1 cellular context compared by ENCODE assay signal in the genomic region with DNA sequence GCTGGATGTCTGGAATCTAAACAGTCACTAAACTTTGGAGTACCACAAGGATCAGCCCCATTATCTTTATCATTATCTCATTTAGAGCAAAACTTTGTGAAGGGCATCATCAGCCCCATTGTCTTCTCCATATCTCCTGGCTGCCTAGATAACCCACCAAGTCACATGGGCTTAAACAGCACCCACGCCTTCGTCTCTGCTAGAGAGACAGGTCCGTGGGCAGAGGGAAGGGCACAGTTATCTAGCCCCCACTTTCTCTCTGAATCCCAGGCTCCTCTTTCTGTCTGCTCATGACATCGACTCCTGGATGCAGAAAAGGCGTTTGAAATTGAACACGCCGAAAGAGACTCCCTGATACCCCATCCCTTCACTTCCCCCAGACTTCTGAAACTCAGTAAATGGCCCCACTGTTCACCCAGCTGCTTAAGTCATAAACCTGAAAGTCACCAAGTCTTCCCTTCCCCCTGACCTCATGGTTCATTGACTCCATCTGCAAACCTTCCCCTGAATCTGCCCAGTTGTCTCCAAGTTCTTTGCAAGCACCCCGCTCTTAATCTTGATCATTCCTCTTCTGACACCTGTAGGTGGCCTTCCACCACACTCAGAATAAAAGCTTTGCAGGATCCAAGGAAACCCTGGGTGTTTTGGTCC.
TF ChIP-seq lines count a peak whose summit lies in the region.

No MANE protein-coding gene starts in this region.

TF ChIP-seq in GM23338, 12 proteins besides CTCF, POLR2A, EP300 and RAD21 (continued from another document):
- TF ChIP-seq, protein P1, sequence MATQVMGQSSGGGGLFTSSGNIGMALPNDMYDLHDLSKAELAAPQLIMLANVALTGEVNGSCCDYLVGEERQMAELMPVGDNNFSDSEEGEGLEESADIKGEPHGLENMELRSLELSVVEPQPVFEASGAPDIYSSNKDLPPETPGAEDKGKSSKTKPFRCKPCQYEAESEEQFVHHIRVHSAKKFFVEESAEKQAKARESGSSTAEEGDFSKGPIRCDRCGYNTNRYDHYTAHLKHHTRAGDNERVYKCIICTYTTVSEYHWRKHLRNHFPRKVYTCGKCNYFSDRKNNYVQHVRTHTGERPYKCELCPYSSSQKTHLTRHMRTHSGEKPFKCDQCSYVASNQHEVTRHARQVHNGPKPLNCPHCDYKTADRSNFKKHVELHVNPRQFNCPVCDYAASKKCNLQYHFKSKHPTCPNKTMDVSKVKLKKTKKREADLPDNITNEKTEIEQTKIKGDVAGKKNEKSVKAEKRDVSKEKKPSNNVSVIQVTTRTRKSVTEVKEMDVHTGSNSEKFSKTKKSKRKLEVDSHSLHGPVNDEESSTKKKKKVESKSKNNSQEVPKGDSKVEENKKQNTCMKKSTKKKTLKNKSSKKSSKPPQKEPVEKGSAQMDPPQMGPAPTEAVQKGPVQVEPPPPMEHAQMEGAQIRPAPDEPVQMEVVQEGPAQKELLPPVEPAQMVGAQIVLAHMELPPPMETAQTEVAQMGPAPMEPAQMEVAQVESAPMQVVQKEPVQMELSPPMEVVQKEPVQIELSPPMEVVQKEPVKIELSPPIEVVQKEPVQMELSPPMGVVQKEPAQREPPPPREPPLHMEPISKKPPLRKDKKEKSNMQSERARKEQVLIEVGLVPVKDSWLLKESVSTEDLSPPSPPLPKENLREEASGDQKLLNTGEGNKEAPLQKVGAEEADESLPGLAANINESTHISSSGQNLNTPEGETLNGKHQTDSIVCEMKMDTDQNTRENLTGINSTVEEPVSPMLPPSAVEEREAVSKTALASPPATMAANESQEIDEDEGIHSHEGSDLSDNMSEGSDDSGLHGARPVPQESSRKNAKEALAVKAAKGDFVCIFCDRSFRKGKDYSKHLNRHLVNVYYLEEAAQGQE (IDR thresholded peaks at IDR 0.05; ENCODE audit: unreplicated experiment), result no peak
- TF ChIP-seq STAT1 (IDR thresholded peaks at IDR 0.05; ENCODE audit: unreplicated experiment) (no peak), CREB1 (CRISPR knock-in tag; IDR thresholded peaks at IDR 0.05; ENCODE audit: low read depth) (no peak), JUNB (IDR thresholded peaks at IDR 0.05; ENCODE audit: unreplicated experiment) (no peak), POLR2AphosphoS5 (IDR thresholded peaks at IDR 0.05; ENCODE audit: low read depth) (no peak), EZH2phosphoT487 (IDR thresholded peaks at IDR 0.05; ENCODE audit: unreplicated experiment) (no peak), ZNF114 (CRISPR knock-in tag; IDR thresholded peaks at IDR 0.05) (no peak), NANOG (IDR thresholded peaks at IDR 0.05; ENCODE audit: borderline replicate concordance) (no peak), EZH2 (IDR thresholded peaks at IDR 0.05; ENCODE audit: low read depth, unreplicated experiment) (no peak)
- TF ChIP-seq, protein P2, sequence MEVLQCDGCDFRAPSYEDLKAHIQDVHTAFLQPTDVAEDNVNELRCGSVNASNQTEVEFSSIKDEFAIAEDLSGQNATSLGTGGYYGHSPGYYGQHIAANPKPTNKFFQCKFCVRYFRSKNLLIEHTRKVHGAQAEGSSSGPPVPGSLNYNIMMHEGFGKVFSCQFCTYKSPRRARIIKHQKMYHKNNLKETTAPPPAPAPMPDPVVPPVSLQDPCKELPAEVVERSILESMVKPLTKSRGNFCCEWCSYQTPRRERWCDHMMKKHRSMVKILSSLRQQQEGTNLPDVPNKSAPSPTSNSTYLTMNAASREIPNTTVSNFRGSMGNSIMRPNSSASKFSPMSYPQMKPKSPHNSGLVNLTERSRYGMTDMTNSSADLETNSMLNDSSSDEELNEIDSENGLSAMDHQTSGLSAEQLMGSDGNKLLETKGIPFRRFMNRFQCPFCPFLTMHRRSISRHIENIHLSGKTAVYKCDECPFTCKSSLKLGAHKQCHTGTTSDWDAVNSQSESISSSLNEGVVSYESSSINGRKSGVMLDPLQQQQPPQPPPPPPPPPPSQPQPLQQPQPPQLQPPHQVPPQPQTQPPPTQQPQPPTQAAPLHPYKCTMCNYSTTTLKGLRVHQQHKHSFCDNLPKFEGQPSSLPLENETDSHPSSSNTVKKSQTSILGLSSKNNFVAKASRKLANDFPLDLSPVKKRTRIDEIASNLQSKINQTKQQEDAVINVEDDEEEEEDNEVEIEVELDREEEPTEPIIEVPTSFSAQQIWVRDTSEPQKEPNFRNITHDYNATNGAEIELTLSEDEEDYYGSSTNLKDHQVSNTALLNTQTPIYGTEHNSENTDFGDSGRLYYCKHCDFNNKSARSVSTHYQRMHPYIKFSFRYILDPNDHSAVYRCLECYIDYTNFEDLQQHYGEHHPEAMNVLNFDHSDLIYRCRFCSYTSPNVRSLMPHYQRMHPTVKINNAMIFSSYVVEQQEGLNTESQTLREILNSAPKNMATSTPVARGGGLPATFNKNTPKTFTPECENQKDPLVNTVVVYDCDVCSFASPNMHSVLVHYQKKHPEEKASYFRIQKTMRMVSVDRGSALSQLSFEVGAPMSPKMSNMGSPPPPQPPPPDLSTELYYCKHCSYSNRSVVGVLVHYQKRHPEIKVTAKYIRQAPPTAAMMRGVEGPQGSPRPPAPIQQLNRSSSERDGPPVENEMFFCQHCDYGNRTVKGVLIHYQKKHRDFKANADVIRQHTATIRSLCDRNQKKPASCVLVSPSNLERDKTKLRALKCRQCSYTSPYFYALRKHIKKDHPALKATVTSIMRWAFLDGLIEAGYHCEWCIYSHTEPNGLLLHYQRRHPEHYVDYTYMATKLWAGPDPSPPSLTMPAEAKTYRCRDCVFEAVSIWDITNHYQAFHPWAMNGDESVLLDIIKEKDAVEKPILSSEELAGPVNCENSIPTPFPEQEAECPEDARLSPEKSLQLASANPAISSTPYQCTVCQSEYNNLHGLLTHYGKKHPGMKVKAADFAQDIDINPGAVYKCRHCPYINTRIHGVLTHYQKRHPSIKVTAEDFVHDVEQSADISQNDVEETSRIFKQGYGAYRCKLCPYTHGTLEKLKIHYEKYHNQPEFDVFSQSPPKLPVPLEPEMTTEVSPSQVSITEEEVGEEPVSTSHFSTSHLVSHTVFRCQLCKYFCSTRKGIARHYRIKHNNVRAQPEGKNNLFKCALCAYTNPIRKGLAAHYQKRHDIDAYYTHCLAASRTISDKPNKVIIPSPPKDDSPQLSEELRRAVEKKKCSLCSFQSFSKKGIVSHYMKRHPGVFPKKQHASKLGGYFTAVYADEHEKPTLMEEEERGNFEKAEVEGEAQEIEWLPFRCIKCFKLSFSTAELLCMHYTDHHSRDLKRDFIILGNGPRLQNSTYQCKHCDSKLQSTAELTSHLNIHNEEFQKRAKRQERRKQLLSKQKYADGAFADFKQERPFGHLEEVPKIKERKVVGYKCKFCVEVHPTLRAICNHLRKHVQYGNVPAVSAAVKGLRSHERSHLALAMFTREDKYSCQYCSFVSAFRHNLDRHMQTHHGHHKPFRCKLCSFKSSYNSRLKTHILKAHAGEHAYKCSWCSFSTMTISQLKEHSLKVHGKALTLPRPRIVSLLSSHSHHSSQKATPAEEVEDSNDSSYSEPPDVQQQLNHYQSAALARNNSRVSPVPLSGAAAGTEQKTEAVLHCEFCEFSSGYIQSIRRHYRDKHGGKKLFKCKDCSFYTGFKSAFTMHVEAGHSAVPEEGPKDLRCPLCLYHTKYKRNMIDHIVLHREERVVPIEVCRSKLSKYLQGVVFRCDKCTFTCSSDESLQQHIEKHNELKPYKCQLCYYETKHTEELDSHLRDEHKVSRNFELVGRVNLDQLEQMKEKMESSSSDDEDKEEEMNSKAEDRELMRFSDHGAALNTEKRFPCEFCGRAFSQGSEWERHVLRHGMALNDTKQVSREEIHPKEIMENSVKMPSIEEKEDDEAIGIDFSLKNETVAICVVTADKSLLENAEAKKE (CRISPR knock-in tag; IDR thresholded peaks at IDR 0.05), result no peak
- TF ChIP-seq, protein P3, sequence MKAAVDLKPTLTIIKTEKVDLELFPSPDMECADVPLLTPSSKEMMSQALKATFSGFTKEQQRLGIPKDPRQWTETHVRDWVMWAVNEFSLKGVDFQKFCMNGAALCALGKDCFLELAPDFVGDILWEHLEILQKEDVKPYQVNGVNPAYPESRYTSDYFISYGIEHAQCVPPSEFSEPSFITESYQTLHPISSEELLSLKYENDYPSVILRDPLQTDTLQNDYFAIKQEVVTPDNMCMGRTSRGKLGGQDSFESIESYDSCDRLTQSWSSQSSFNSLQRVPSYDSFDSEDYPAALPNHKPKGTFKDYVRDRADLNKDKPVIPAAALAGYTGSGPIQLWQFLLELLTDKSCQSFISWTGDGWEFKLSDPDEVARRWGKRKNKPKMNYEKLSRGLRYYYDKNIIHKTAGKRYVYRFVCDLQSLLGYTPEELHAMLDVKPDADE (IDR thresholded peaks at IDR 0.05), result no peak
